4 cellular contexts compared by ENCODE assay signal in the genomic region with DNA sequence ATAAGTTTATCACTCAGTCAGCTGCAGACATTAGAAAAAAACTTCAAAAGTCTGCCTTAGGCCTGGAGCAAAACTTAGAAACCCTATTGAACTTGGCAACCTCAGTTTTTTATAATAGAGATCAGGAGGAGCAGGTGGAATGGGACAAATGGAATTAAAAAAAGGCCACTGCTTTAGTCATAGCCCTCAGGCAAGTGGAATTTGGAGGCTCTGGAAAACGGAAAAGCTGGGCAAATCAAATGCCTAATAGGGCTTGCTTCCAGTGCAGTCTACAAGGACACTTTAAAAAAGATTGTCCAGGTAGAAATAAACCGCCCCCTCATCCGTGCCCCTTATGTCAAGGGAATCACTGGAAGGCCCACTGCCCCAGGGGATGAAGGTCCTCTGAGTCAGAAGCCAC.
A peak's percentile ranks its signal among the peaks of the same experiment; 100 is the strongest.
DNase-seq lines count a peak whose midpoint lies in the region; ATAC-seq and TF ChIP-seq lines count a peak whose summit lies in the region.
"Not testable (repeated sequence)": the region's sequence is repeated elsewhere in the genome, so short reads cannot be mapped to it uniquely, and the experiment has no call there.

No MANE protein-coding gene starts in this region.

- H3K79me2 ChIP-seq in PC-3 (ENCODE audit: low read length) = not testable (repeated sequence)

- not testable (repeated sequence) for H3K4me3 Mint-ChIP-seq in HFFc6

- not testable (repeated sequence) for H3K36me3 ChIP-seq in PC-3 (ENCODE audit: low read depth, low read length)

- not testable (repeated sequence) for H3K4me1 ChIP-seq in PC-3 (ENCODE audit: insufficient read depth, low read length)

- H3K36me3 Mint-ChIP-seq in HFFc6 (ENCODE audit: low read depth) = not testable (repeated sequence)

- TF ChIP-seq CTCF in HFFc6 (IDR thresholded peaks at IDR 0.05); PC-3 (conservative IDR thresholded peaks at IDR 0.05; ENCODE audit: low read depth, low read length): not testable (repeated sequence)

- H3K27ac ChIP-seq in PC-3 (ENCODE audit: low read length) = not testable (repeated sequence)

- H4K20me1 ChIP-seq in PC-3 (ENCODE audit: low read length) = not testable (repeated sequence)

- ATAC-seq in PC-3 = not testable (repeated sequence)

- DNase-seq in EL (peak; percentile 44), HFFc6 (peak; percentile 6), PC-3 (peak; percentile 15), T1000 (lab: John Stamatoyannopoulos, UW) (peak; percentile 56)

- intact Hi-C loops in PC-3 (cut with micrococcal nuclease) = not testable (repeated sequence)

- POLR2A ChIA-PET in PC-3 (lab: Charles Lee; ENCODE audit: unreplicated experiment) = not testable (repeated sequence)

- not testable (repeated sequence) for BruUV-seq in PC-3 (replicated peaks; lab: Mats Ljungman, UMichigan)

- CTCF ChIA-PET in PC-3 (lab: Charles Lee) = not testable (repeated sequence)

- not testable (repeated sequence) for H2AFZ ChIP-seq in PC-3 (ENCODE audit: low read length)

- not testable (repeated sequence) for H3K9me2 ChIP-seq in PC-3 (replicated peaks; ENCODE audit: low read length)

- not testable (repeated sequence) for H3K9me3 Mint-ChIP-seq in HFFc6

- not testable (repeated sequence) for H3K4me3 ChIP-seq in PC-3 (ENCODE audit: low read length)

- not testable (repeated sequence) for H3K27me3 ChIP-seq in PC-3 (ENCODE audit: low read length)

- H3K27me3 Mint-ChIP-seq in HFFc6 (ENCODE audit: insufficient read depth) = not testable (repeated sequence)

- not testable (repeated sequence) for H3K27ac Mint-ChIP-seq in HFFc6

- H3F3A ChIP-seq in PC-3 (ENCODE audit: low read length, unreplicated experiment) = not testable (repeated sequence)

- H3K9me3 ChIP-seq in PC-3 (ENCODE audit: low read length) = not testable (repeated sequence)

- peaks cover 11% of the 10 kb centered on the region; the same call in 1 of the 2 replicates for H3K4me1 Mint-ChIP-seq in HFFc6 (ENCODE audit: low read depth)

- not testable (repeated sequence) for H3K9ac ChIP-seq in PC-3 (ENCODE audit: low read length)

- not testable (repeated sequence) for H3K4me2 ChIP-seq in PC-3 (ENCODE audit: low read length)

Comparison
In these comparisons a context has a peak if more than half of its experiments do, and no peak if none do; other contexts are left out.
1. DNase-seq: peak in every context shown above with its lines; median percentile 56 in T1000; 44 in EL; 15 in PC-3; 6 in HFFc6.